1 cellular context compared by ENCODE assay signal in the genomic region with DNA sequence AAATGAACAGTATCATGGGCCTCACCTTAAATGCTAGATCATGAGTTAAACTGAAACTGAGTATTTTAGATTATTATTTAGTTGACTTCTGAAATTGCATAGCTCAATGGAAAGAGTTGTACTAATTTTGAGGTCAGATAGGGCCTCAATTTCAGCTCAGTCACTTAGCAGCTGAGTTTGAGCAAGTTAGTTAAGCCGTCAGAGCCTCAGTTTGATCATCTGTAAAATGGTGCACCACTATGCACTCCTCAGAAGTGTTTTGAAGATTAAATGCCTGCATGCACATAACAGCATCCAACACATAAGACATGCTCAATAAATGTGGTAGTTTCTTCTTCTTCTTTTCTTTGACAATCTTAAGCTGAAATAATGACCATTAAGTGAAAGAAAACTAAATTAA.
A peak's percentile ranks its signal among the peaks of the same experiment; 100 is the strongest.
TF ChIP-seq lines count a peak whose summit lies in the region.

No MANE protein-coding gene starts in this region.

TF ChIP-seq in HepG2, 621 proteins besides CTCF, POLR2A, EP300 and RAD21:
- TF ChIP-seq ZSCAN29 (CRISPR knock-in tag; conservative IDR thresholded peaks at IDR 0.05), result no peak
- TF ChIP-seq ZNF232 (CRISPR knock-in tag; IDR thresholded peaks at IDR 0.05; ENCODE audit: borderline replicate concordance), result no peak
- no peak for TF ChIP-seq ZNF598 (CRISPR knock-in tag; IDR thresholded peaks at IDR 0.05; ENCODE audit: borderline replicate concordance)
- TF ChIP-seq ZNF629 (CRISPR knock-in tag; conservative IDR thresholded peaks at IDR 0.05), result peak; percentile 79
- TF ChIP-seq TOE1 (CRISPR knock-in tag; IDR thresholded peaks at IDR 0.05), result no peak
- no peak for TF ChIP-seq NBN (conservative IDR thresholded peaks at IDR 0.05)
